Comparison of ENCODE assay signal across 1 cellular context in the genomic region with DNA sequence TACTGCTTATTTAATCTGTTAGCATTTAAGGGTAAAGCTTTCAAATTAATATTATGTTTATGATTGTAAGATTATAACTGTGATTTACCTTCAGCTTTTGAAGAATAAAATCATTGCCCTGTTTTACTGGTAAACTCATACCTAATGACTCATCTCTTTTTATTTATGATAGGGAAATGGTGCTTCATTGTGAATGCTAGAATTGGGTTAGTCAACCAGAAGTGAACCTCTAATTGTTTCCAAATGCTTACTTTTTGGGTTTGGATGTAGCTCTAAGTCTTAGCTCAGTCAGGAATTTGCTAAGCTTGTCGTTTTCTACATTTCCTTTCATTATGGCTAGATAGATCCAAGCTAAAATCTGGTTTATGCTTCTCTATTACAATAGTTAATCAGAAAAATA.
TF ChIP-seq lines count a peak whose summit lies in the region.

No MANE protein-coding gene starts in this region.

TF ChIP-seq in SK-N-SH, 30 proteins besides CTCF, POLR2A, EP300 and RAD21 (continued from another document):
- TF ChIP-seq, protein P1, sequence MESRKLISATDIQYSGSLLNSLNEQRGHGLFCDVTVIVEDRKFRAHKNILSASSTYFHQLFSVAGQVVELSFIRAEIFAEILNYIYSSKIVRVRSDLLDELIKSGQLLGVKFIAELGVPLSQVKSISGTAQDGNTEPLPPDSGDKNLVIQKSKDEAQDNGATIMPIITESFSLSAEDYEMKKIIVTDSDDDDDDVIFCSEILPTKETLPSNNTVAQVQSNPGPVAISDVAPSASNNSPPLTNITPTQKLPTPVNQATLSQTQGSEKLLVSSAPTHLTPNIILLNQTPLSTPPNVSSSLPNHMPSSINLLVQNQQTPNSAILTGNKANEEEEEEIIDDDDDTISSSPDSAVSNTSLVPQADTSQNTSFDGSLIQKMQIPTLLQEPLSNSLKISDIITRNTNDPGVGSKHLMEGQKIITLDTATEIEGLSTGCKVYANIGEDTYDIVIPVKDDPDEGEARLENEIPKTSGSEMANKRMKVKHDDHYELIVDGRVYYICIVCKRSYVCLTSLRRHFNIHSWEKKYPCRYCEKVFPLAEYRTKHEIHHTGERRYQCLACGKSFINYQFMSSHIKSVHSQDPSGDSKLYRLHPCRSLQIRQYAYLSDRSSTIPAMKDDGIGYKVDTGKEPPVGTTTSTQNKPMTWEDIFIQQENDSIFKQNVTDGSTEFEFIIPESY (IDR thresholded peaks at IDR 0.05; ENCODE audit: borderline replicate concordance, low read depth) = no peak
- TF ChIP-seq FOXM1 (IDR thresholded peaks at IDR 0.05; ENCODE audit: low read depth) = no peak
- TF ChIP-seq TAF1 (IDR thresholded peaks at IDR 0.05; ENCODE audit: borderline replicate concordance, low read depth, low read length) = no peak
- TF ChIP-seq, protein P2, sequence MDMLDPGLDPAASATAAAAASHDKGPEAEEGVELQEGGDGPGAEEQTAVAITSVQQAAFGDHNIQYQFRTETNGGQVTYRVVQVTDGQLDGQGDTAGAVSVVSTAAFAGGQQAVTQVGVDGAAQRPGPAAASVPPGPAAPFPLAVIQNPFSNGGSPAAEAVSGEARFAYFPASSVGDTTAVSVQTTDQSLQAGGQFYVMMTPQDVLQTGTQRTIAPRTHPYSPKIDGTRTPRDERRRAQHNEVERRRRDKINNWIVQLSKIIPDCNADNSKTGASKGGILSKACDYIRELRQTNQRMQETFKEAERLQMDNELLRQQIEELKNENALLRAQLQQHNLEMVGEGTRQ (IDR thresholded peaks at IDR 0.05; ENCODE audit: borderline replicate concordance, low read depth, low read length) = no peak
- TF ChIP-seq FOSL2 (IDR thresholded peaks at IDR 0.05; ENCODE audit: borderline replicate concordance, low read depth) = peak; percentile 87; the same call in 1 of the 2 replicates
- TF ChIP-seq EZH2phosphoT487 (IDR thresholded peaks at IDR 0.05; ENCODE audit: borderline replicate concordance, low read depth) = no peak
- TF ChIP-seq GABPA (IDR thresholded peaks at IDR 0.05; ENCODE audit: low read depth) = no peak
- TF ChIP-seq YY1 (IDR thresholded peaks at IDR 0.05; ENCODE audit: low read depth) = no peak
- TF ChIP-seq, protein P3, sequence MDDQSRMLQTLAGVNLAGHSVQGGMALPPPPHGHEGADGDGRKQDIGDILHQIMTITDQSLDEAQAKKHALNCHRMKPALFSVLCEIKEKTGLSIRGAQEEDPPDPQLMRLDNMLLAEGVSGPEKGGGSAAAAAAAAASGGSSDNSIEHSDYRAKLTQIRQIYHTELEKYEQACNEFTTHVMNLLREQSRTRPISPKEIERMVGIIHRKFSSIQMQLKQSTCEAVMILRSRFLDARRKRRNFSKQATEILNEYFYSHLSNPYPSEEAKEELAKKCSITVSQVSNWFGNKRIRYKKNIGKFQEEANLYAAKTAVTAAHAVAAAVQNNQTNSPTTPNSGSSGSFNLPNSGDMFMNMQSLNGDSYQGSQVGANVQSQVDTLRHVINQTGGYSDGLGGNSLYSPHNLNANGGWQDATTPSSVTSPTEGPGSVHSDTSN (IDR thresholded peaks at IDR 0.05) = peak; percentile 77
- no peak for TF ChIP-seq MXI1 (IDR thresholded peaks at IDR 0.05; ENCODE audit: low read depth, low read length)
- TF ChIP-seq CHD2 (IDR thresholded peaks at IDR 0.05; ENCODE audit: low read length, partially characterized antibody) = no peak
- no peak for TF ChIP-seq RFX5 (IDR thresholded peaks at IDR 0.05; ENCODE audit: low read length)
- TF ChIP-seq, protein P4, sequence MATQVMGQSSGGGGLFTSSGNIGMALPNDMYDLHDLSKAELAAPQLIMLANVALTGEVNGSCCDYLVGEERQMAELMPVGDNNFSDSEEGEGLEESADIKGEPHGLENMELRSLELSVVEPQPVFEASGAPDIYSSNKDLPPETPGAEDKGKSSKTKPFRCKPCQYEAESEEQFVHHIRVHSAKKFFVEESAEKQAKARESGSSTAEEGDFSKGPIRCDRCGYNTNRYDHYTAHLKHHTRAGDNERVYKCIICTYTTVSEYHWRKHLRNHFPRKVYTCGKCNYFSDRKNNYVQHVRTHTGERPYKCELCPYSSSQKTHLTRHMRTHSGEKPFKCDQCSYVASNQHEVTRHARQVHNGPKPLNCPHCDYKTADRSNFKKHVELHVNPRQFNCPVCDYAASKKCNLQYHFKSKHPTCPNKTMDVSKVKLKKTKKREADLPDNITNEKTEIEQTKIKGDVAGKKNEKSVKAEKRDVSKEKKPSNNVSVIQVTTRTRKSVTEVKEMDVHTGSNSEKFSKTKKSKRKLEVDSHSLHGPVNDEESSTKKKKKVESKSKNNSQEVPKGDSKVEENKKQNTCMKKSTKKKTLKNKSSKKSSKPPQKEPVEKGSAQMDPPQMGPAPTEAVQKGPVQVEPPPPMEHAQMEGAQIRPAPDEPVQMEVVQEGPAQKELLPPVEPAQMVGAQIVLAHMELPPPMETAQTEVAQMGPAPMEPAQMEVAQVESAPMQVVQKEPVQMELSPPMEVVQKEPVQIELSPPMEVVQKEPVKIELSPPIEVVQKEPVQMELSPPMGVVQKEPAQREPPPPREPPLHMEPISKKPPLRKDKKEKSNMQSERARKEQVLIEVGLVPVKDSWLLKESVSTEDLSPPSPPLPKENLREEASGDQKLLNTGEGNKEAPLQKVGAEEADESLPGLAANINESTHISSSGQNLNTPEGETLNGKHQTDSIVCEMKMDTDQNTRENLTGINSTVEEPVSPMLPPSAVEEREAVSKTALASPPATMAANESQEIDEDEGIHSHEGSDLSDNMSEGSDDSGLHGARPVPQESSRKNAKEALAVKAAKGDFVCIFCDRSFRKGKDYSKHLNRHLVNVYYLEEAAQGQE (IDR thresholded peaks at IDR 0.05; ENCODE audit: low read depth, low read length) = no peak
- TF ChIP-seq TEAD4 (IDR thresholded peaks at IDR 0.05; ENCODE audit: borderline replicate concordance, insufficient read depth) = peak; percentile 43; the same call in 1 of the 2 replicates
